1 cellular context compared by ENCODE assay signal in the genomic region with DNA sequence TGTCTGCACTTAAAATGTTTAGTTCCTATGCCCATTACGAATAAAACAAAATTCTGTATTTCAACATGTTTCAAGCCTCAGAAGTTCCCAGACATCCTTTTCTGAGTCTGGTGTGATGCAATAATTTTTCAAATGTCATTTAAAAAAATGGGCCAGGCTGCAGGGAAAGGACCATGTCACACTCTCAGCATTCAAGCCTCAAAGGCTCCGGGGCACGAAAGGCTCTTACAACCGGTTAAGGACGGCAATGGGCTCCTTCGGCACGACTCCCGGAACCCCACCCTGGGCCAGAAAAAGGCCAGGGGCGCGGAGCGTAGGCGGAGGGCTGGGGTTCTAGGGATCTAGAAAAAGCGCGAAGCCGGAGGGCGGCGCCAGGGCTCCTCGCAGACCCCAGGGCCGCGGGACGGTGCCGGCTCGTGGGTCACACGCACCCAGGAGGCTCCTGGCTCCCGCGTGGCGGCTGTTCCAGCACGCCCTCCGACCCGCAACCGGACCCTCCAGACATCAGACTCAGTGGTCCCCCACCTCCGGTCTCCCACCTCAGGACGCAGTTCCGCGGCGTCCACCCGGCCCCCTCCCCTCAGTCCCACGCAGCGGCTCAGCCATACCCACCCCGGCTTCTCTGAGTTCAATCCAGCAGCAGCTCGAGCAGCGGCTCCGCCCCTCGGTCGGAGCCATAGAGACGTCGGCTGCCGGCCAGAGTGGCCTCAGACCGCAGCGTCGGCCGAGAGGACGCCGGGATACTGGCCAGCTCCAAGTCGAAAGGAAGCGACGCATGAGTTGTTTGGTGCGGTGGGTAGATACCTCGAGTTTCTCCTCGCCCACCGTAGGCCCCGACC.
TF ChIP-seq lines count a peak whose summit lies in the region.

TMEM267 (minus strand) TSS at position 656 of the 839 bp plus-strand sequence. CDS start 29,896 bp downstream, outside the sequence.

TF ChIP-seq in SK-N-SH, 30 proteins besides CTCF, POLR2A, EP300 and RAD21 (continued from another document):
- TF ChIP-seq RCOR1 (IDR thresholded peaks at IDR 0.05; ENCODE audit: low read length) (no peak), GABPA (IDR thresholded peaks at IDR 0.05; ENCODE audit: low read depth) (peak; percentile 56; the same call in 1 of the 2 replicates), GATA2 (CRISPR knock-in tag; IDR thresholded peaks at IDR 0.05) (no peak), CHD2 (IDR thresholded peaks at IDR 0.05; ENCODE audit: low read length, partially characterized antibody) (no peak), PBX3 (IDR thresholded peaks at IDR 0.05) (no peak), USF2 (IDR thresholded peaks at IDR 0.05; ENCODE audit: borderline replicate concordance, low read depth, low read length) (no peak), JUND (IDR thresholded peaks at IDR 0.05) (no peak), SMC3 (IDR thresholded peaks at IDR 0.05; ENCODE audit: low read depth, low read length) (no peak), FOSL2 (IDR thresholded peaks at IDR 0.05; ENCODE audit: borderline replicate concordance, low read depth) (no peak)
- TF ChIP-seq, protein P1, sequence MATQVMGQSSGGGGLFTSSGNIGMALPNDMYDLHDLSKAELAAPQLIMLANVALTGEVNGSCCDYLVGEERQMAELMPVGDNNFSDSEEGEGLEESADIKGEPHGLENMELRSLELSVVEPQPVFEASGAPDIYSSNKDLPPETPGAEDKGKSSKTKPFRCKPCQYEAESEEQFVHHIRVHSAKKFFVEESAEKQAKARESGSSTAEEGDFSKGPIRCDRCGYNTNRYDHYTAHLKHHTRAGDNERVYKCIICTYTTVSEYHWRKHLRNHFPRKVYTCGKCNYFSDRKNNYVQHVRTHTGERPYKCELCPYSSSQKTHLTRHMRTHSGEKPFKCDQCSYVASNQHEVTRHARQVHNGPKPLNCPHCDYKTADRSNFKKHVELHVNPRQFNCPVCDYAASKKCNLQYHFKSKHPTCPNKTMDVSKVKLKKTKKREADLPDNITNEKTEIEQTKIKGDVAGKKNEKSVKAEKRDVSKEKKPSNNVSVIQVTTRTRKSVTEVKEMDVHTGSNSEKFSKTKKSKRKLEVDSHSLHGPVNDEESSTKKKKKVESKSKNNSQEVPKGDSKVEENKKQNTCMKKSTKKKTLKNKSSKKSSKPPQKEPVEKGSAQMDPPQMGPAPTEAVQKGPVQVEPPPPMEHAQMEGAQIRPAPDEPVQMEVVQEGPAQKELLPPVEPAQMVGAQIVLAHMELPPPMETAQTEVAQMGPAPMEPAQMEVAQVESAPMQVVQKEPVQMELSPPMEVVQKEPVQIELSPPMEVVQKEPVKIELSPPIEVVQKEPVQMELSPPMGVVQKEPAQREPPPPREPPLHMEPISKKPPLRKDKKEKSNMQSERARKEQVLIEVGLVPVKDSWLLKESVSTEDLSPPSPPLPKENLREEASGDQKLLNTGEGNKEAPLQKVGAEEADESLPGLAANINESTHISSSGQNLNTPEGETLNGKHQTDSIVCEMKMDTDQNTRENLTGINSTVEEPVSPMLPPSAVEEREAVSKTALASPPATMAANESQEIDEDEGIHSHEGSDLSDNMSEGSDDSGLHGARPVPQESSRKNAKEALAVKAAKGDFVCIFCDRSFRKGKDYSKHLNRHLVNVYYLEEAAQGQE (IDR thresholded peaks at IDR 0.05; ENCODE audit: low read depth, low read length), result 0 out of 2 replicates have a peak, but pooled peaks have one; percentile 2
